ENCODE assay signal across 4 cellular contexts in the genomic region with DNA sequence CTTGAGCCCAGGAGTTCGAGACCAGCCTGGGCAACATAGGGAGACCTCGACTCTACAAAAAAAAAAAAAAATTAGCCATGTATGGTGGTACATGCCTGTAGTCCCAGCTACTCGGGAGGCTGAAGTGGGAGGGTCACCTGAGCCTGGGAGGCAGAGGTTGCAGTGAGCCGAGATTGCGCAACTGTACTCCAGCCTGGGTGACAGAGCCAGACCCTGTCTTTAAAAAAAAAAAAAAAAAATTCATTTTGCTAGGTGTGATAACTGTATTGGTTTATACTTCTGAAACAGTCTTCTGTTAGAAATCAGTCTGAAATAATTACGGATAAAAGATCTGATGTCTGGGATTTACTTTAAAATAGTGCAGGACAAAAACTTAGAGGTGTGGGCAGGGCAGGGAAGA. TPM values are rescaled to one million over a fixed set of nuclear protein-coding genes. Genes with fewer than 3 reads are reported as not detected.
DNase-seq lines count a peak whose midpoint lies in the region; ATAC-seq, FAIRE-seq and TF ChIP-seq lines count a peak whose summit lies in the region.
"Not testable (repeated sequence)": the region's sequence is repeated elsewhere in the genome, so short reads cannot be mapped to it uniquely, and the experiment has no call there.

No MANE protein-coding gene starts in this region.

- peaks cover 0 to 16% of the 10 kb centered on the region in 2 donors for H3K36me3 ChIP-seq in left lung

- FAIRE-seq in A549 (lab: Jason Lieb, UNC): not testable (repeated sequence)

- not testable (repeated sequence) for ATAC-seq in A549, WTC11
- peak; percentile 23 for ATAC-seq in left lung

- H3K4me3 ChIP-seq in A549, left lung: not testable (repeated sequence)

- not testable (repeated sequence) for TF ChIP-seq POLR2A in A549 (IDR thresholded peaks at IDR 0.05; ENCODE audit: low read length)

- not testable (repeated sequence) for H3K27me3 ChIP-seq in left lung

- not testable (repeated sequence) for TF ChIP-seq CTCF in A549 (IDR thresholded peaks at IDR 0.05); WTC11 (IDR thresholded peaks at IDR 0.05); left lung (IDR thresholded peaks at IDR 0.05); progenitor cell of endocrine pancreas (IDR thresholded peaks at IDR 0.05; ENCODE audit: unreplicated experiment)

- H3K4me1 ChIP-seq in A549: peaks cover 20% of the 10 kb centered on the region
- not testable (repeated sequence) for H3K4me1 ChIP-seq in left lung

- CTCF ChIA-PET in A549 (lab: Yijun Ruan, JAX) (interaction anchor here (0.6 to 2.6 kb wide), 4 partner anchors 12 to 109 kb away, joined by 3 to 10 read pairs (median 3); no protein-coding TSS in a partner anchor), WTC11 (lab: Charles Lee) (interaction anchor here (0.6 to 1.1 kb wide), 2 partner anchors 10 to 126 kb away, joined by 3 to 11 read pairs; no protein-coding TSS in a partner anchor)

- H3K27me3 Mint-ChIP-seq in WTC11 (ENCODE audit: low read depth); progenitor cell of endocrine pancreas: not testable (repeated sequence)

- 85% methylated on average over 6 of the region's 6 CpGs for WGBS in A549 (ENCODE audit: missing lambda C conversion rate)

- TF ChIP-seq RAD21 in A549 (conservative IDR thresholded peaks at IDR 0.05 in 1 of 2, IDR thresholded peaks at IDR 0.05 in 1 of 2): not testable (repeated sequence)

- peak overlapping the region; percentile 54 for H3K4me2 ChIP-seq in A549

- H3K4me1 Mint-ChIP-seq in WTC11: peaks cover 12% of the 10 kb centered on the region
- H3K4me1 Mint-ChIP-seq in progenitor cell of endocrine pancreas (ENCODE audit: low read depth): not testable (repeated sequence)

- intact Hi-C loops in left lung (cut with DNase I): not testable (repeated sequence)

- not testable (repeated sequence) for H3K9me3 ChIP-seq in A549, left lung

- POLR2A ChIA-PET in A549 (lab: Yijun Ruan, JAX) (interaction anchor here (1.2 kb wide), 1 partner anchor 27 kb away, joined by 5 read pairs; a partner anchor contains a TSS), WTC11 (lab: Charles Lee) (interaction anchor here (0.7 to 1.1 kb wide), 2 partner anchors 13 to 14 kb away, joined by 4 read pairs; a partner anchor contains a TSS)

- H3K9me3 Mint-ChIP-seq in WTC11; progenitor cell of endocrine pancreas (ENCODE audit: low read depth): not testable (repeated sequence)

- H3K4me3 Mint-ChIP-seq in WTC11; progenitor cell of endocrine pancreas (ENCODE audit: low read depth): not testable (repeated sequence)

- H3K27ac ChIP-seq in A549: peak overlapping the region; percentile 41 to 58; a peak in 5 of 6 replicates
- not testable (repeated sequence) for H3K27ac ChIP-seq in left lung

- H3K27ac Mint-ChIP-seq in WTC11 (peak overlapping the region; percentile 12; the same call in 1 of the 2 replicates), progenitor cell of endocrine pancreas (peak overlapping the region; percentile 80)

- not testable (repeated sequence) for DNase-seq in A549 (ENCODE audit: low read depth in 1 of 2, low spot score in 1 of 2); WTC11 (ENCODE audit: low spot score); left lung; progenitor cell of endocrine pancreas (ENCODE audit: low spot score, unreplicated experiment)

- H3K36me3 Mint-ChIP-seq in WTC11; progenitor cell of endocrine pancreas (ENCODE audit: insufficient read depth): not testable (repeated sequence)

- not testable (repeated sequence) for TF ChIP-seq EP300 in A549 (IDR thresholded peaks at IDR 0.05)

TF ChIP-seq in A549, 52 proteins besides CTCF, POLR2A, EP300 and RAD21:
- TF ChIP-seq CEBPB (IDR thresholded peaks at IDR 0.05): peak; percentile 95 to 97

RNA-seq across cellular contexts. Expression of a gene that starts 8.4 kb away (rescaled TPM):
- polyA plus RNA-seq in A549 (2011; rRNA removed) (1.1 and 1.4 TPM in 2 replicates), A549 (2017; fragmentation: RNase III; extraction: RNeasy Plus Mini Kit Qiagen cat#74134 plus additional on column Dnase treatment) (1.3 to 1.9 TPM (median 1.5 TPM) in 3 replicates)
- 0.62 and 0.67 TPM in 2 replicates for polyA plus RNA-seq in A549 (2012; cell fraction: cytosol; rRNA removed)
- 7.1 and 8.6 TPM in 2 replicates for polyA plus RNA-seq in A549 (2012; cell fraction: nucleus; rRNA removed)
- polyA minus RNA-seq in A549 (2011; rRNA and poly(A)+ RNA removed): 0.58 and 0.88 TPM in 2 replicates
- total RNA-seq in WTC11 (2021) (16.2 to 19.4 TPM (median 17.9 TPM) in 3 replicates), left lung (10 to 100 TPM in 1 of 2 donors, 1 to 10 TPM in 1; 5.8 to 16.6 TPM), progenitor cell of endocrine pancreas (16.2 and 17.9 TPM in 2 replicates)

RNA-seq across cellular contexts. Expression of a gene that starts 13.0 kb away (rescaled TPM):
- polyA plus RNA-seq in A549 (2011; rRNA removed): 3.1 and 3.2 TPM in 2 replicates
- 6.2 and 8.7 TPM in 2 replicates for polyA plus RNA-seq in A549 (2012; cell fraction: cytosol; rRNA removed)
- polyA plus RNA-seq in A549 (2012; cell fraction: nucleus; rRNA removed): 8.7 and 12.2 TPM in 2 replicates
- 7.0 to 7.5 TPM (median 7.5 TPM) in 3 replicates for polyA plus RNA-seq in A549 (2017; fragmentation: RNase III; extraction: RNeasy Plus Mini Kit Qiagen cat#74134 plus additional on column Dnase treatment)
- polyA minus RNA-seq in A549 (2011; rRNA and poly(A)+ RNA removed): 1.5 and 2.7 TPM in 2 replicates
- 6.6 to 10.7 TPM (median 6.9 TPM) in 3 replicates for total RNA-seq in WTC11 (2021)
- 1 to 10 TPM; 7.1 to 7.2 TPM for total RNA-seq in left lung
- 10.1 and 10.4 TPM in 2 replicates for total RNA-seq in progenitor cell of endocrine pancreas

RNA-seq across cellular contexts. Expression of a gene that starts 13.6 kb away (rescaled TPM):
- polyA plus RNA-seq in A549 (2011; rRNA removed): 15.5 and 16.0 TPM in 2 replicates
- 47.8 and 58.0 TPM in 2 replicates for polyA plus RNA-seq in A549 (2012; cell fraction: cytosol; rRNA removed)
- 224 and 304 TPM in 2 replicates for polyA plus RNA-seq in A549 (2012; cell fraction: nucleus; rRNA removed)
- polyA plus RNA-seq in A549 (2017; fragmentation: RNase III; extraction: RNeasy Plus Mini Kit Qiagen cat#74134 plus additional on column Dnase treatment): 30.9 to 34.1 TPM (median 32.9 TPM) in 3 replicates
- 30.6 and 34.2 TPM in 2 replicates for polyA minus RNA-seq in A549 (2011; rRNA and poly(A)+ RNA removed)
- 30.9 to 40.0 TPM (median 30.9 TPM) in 3 replicates for total RNA-seq in WTC11 (2021)
- 1 to 10 TPM; 3.7 to 4.3 TPM for total RNA-seq in left lung
- 9.2 and 10.6 TPM in 2 replicates for total RNA-seq in progenitor cell of endocrine pancreas

RNA-seq across cellular contexts. Expression of a gene that starts 27.1 kb away (rescaled TPM):
- polyA plus RNA-seq in A549 (2011; rRNA removed) (27.5 and 34.2 TPM in 2 replicates), A549 (2017; fragmentation: RNase III; extraction: RNeasy Plus Mini Kit Qiagen cat#74134 plus additional on column Dnase treatment) (40.4 to 47.1 TPM (median 46.4 TPM) in 3 replicates)
- polyA plus RNA-seq in A549 (2012; cell fraction: cytosol; rRNA removed): 52.0 and 67.0 TPM in 2 replicates
- 104 and 143 TPM in 2 replicates for polyA plus RNA-seq in A549 (2012; cell fraction: nucleus; rRNA removed)
- polyA minus RNA-seq in A549 (2011; rRNA and poly(A)+ RNA removed): 10.6 and 13.2 TPM in 2 replicates
- total RNA-seq in WTC11 (2021) (28.1 to 35.1 TPM (median 31.9 TPM) in 3 replicates), left lung (10 to 100 TPM; 19.3 to 22.7 TPM), progenitor cell of endocrine pancreas (32.9 and 36.8 TPM in 2 replicates)

RNA-seq across cellular contexts. Expression of a gene that starts 32.5 kb away (rescaled TPM):
- polyA plus RNA-seq in A549 (2011; rRNA removed) (0.56 and 0.60 TPM in 2 replicates), A549 (2017; fragmentation: RNase III; extraction: RNeasy Plus Mini Kit Qiagen cat#74134 plus additional on column Dnase treatment) (0.37 to 0.49 TPM (median 0.44 TPM) in 3 replicates)
- 0.47 and 0.52 TPM in 2 replicates for polyA plus RNA-seq in A549 (2012; cell fraction: cytosol; rRNA removed)
- polyA plus RNA-seq in A549 (2012; cell fraction: nucleus; rRNA removed): 4.8 and 5.1 TPM in 2 replicates
- 0.15 and 0.37 TPM in 2 replicates for polyA minus RNA-seq in A549 (2011; rRNA and poly(A)+ RNA removed)
- total RNA-seq in WTC11 (2021) (17.6 to 28.5 TPM (median 27.9 TPM) in 3 replicates), left lung (10 to 100 TPM; 11.2 to 13.1 TPM), progenitor cell of endocrine pancreas (32.8 and 33.2 TPM in 2 replicates)
